In genomic region chr2:195595825-195596224, GRCh38 we compare ENCODE assay signal across 1 cellular context.
TF ChIP-seq lines count a peak whose summit lies in the region.

No MANE protein-coding gene starts in this region.

TF ChIP-seq in K562, 482 proteins besides CTCF, POLR2A, EP300 and RAD21 (continued from another document and continues in another):
- TF ChIP-seq CHD7 (IDR thresholded peaks at IDR 0.05; ENCODE audit: low read depth, low read length) (no peak), ZNF395 (CRISPR knock-in tag; IDR thresholded peaks at IDR 0.05) (no peak), PKNOX1 (IDR thresholded peaks at IDR 0.05) (peak; percentile 16; the same call in 1 of the 2 replicates), LARP7 (IDR thresholded peaks at IDR 0.05) (no peak), EHMT2 (IDR thresholded peaks at IDR 0.05) (peak; percentile 78; the same call in 1 of the 2 replicates), SMC3 (conservative IDR thresholded peaks at IDR 0.05; ENCODE audit: insufficient read depth, low read depth, low read length) (no peak), SP2 (IDR thresholded peaks at IDR 0.05; ENCODE audit: extremely low read depth, low read depth, low read length, poor library complexity, severe bottlenecking) (no peak), ELF1 (tag; IDR thresholded peaks at IDR 0.05) (0 out of 2 replicates have a peak, but pooled peaks have one; percentile 45), THRA (IDR thresholded peaks at IDR 0.05) (no peak), ZNF184 (CRISPR knock-in tag; IDR thresholded peaks at IDR 0.05) (no peak), ZNF740 (CRISPR knock-in tag; IDR thresholded peaks at IDR 0.05) (no peak), ZNF740 (tag; IDR thresholded peaks at IDR 0.05) (no peak), CLOCK (CRISPR knock-in tag; IDR thresholded peaks at IDR 0.05; ENCODE audit: borderline replicate concordance) (no peak), PHTF2 (CRISPR knock-in tag; IDR thresholded peaks at IDR 0.05) (no peak), ZBTB34 (CRISPR knock-in tag; IDR thresholded peaks at IDR 0.05) (no peak), BCOR (IDR thresholded peaks at IDR 0.05) (peak; percentile 75; the same call in 1 of the 2 replicates), HDAC1 (IDR thresholded peaks at IDR 0.05) (peak in 1 of 2 experiments; percentile 87; a peak in 2 of 4 replicates), ZNF609 (CRISPR knock-in tag; IDR thresholded peaks at IDR 0.05; ENCODE audit: borderline replicate concordance) (no peak), E2F1 (CRISPR knock-in tag; IDR thresholded peaks at IDR 0.05) (no peak), XRCC5 (IDR thresholded peaks at IDR 0.05; ENCODE audit: low read depth, low read length) (no peak), TSC22D4 (tag; IDR thresholded peaks at IDR 0.05) (no peak), ZNF274 (IDR thresholded peaks at IDR 0.05; ENCODE audit: borderline replicate concordance, low read depth, low read length) (peak; percentile 56; the same call in 1 of the 2 replicates), DACH1 (IDR thresholded peaks at IDR 0.05; ENCODE audit: partially characterized antibody) (no peak), POLR2G (IDR thresholded peaks at IDR 0.05; ENCODE audit: low read depth, low read length) (no peak), IFI16 (CRISPR knock-in tag; IDR thresholded peaks at IDR 0.05) (no peak), CBX8 (IDR thresholded peaks at IDR 0.05; ENCODE audit: borderline replicate concordance, extremely low read depth, low read depth, low read length, poor library complexity, severe bottlenecking) (no peak)
